Comparison of ENCODE assay signal across 22 cellular contexts in the genomic region with DNA sequence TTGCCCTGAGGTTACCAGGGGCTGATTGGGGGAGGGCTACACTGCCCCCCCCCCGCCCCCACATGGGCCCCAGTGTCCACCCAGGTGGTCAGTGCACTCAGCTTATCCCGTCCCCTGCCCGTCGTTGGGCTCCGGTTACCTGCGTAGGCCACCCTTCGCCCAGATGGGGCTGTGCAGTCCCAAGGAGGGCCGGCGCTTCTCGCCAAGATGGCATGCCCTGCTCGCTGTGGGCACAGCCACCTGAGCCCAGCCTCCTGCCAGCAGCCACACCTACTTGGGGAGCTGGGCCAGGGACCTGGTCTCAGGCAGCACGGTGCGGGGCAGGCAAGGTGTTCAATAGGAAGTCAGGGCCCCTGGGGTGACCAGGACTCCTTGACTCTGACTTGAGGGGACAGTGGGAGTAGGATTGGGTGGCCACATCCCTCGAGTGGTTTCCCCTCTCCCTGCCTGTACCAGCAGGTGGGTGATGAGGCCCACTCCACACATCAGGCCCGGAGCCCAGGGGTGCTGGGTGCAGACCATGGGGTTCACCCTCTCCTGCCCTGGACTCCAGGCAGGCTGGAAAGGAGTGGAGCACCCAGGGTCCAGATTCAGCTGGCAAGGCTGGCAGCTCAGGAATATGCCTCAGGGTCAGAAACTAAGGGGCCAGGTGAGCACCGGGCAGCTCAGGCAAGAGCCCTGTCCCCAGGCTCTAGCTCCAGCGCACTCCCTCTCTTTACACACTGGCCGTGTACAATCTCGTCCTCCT.
"Had no signal": no experiment of that assay in that cellular context is flagged by ENCODE, and none has a peak within 500 bp of the region (broad histone marks: within the 10 kb centered on the region; RNA-seq: fewer than 3 reads in every experiment).

No MANE protein-coding gene starts in this region.

- H3K4me3 Mint-ChIP-seq: activated B cell treated with CpG ODN at 0.5 μM for 24 hours; activated CD4-positive, alpha-beta memory T cell treated with anti-CD3 and anti-CD28 coated beads for 36 hours; activated CD4-positive, alpha-beta T cell treated with anti-CD3 and anti-CD28 coated beads, Interleukin-2, amount 10 ng/mL, durations not matched to agents 7 days and 5 days; activated naive CD4-positive, alpha-beta T cell treated with anti-CD3 and anti-CD28 coated beads for 36 hours; activated naive CD8-positive, alpha-beta T cell; activated T-cell treated with anti-CD3 and anti-CD28 coated beads, Interleukin-2, amount 50 U/mL, for 4 hours had no signal

- FAIRE-seq: TTC549 had no signal

- H3K27me3 Mint-ChIP-seq: activated B cell treated with CpG ODN at 0.5 μM for 24 hours; activated CD4-positive, alpha-beta memory T cell treated with anti-CD3 and anti-CD28 coated beads for 36 hours; activated CD4-positive, alpha-beta T cell treated with anti-CD3 and anti-CD28 coated beads, Interleukin-2, amount 10 ng/mL, durations not matched to agents 7 days and 5 days had no signal

- ATAC-seq: activated T-cell treated with anti-CD3 and anti-CD28 coated beads, Interleukin-2, amount 50 U/mL, for 4 hours had no signal

- H3K27ac Mint-ChIP-seq: activated B cell treated with CpG ODN at 0.5 μM for 24 hours; activated CD4-positive, alpha-beta memory T cell treated with anti-CD3 and anti-CD28 coated beads for 36 hours; activated CD4-positive, alpha-beta T cell treated with anti-CD3 and anti-CD28 coated beads, Interleukin-2, amount 10 ng/mL, durations not matched to agents 7 days and 5 days; activated naive CD4-positive, alpha-beta T cell treated with anti-CD3 and anti-CD28 coated beads for 36 hours; activated naive CD8-positive, alpha-beta T cell had no signal

- H3K4me1 ChIP-seq: Peyer's patch had no signal

- H3K9me3 Mint-ChIP-seq: activated B cell treated with CpG ODN at 0.5 μM for 24 hours; activated CD4-positive, alpha-beta memory T cell treated with anti-CD3 and anti-CD28 coated beads for 36 hours; activated CD4-positive, alpha-beta T cell treated with anti-CD3 and anti-CD28 coated beads, Interleukin-2, amount 10 ng/mL, durations not matched to agents 7 days and 5 days; activated naive CD4-positive, alpha-beta T cell treated with anti-CD3 and anti-CD28 coated beads for 36 hours; activated T-cell treated with anti-CD3 and anti-CD28 coated beads, Interleukin-2, amount 50 U/mL, for 4 hours had no signal

- H3K27ac ChIP-seq: Peyer's patch, RWPE1 had no signal

- H3K4me3 ChIP-seq: MG63, Peyer's patch had no signal

- H3K36me3 Mint-ChIP-seq: activated CD4-positive, alpha-beta memory T cell treated with anti-CD3 and anti-CD28 coated beads for 36 hours; activated naive CD8-positive, alpha-beta T cell had no signal

- DNase-seq: activated B cell treated with CpG ODN at 0.5 μM for 24 hours; activated CD4-positive, alpha-beta memory T cell treated with anti-CD3 and anti-CD28 coated beads for 36 hours; activated CD4-positive, alpha-beta T cell treated with anti-CD3 and anti-CD28 coated beads, Interleukin-2, amount 10 ng/mL, durations not matched to agents 7 days and 5 days; activated CD8-positive, alpha-beta memory T cell treated with anti-CD3 and anti-CD28 coated beads for 24 hours; activated effector memory CD4-positive, alpha-beta T cell treated with anti-CD3 and anti-CD28 coated beads, Interleukin-2, amount 50 U/mL, for 16 hours; activated naive CD4-positive, alpha-beta T cell treated with anti-CD3 and anti-CD28 coated beads for 36 hours; activated T-cell treated with anti-CD3 and anti-CD28 coated beads, Interleukin-2, amount 50 U/mL, for 4 hours; amygdala; MG63; MV-4-11; NCI-H1105; NCI-H1436 treated with DMSO at 0.1 percent for 48 hours; NCI-H187; NCI-H2081; NCI-H446; Peyer's patch; SIG-M5; T-helper 2 cell; T1000 had no signal

- H3K9me3 ChIP-seq: MG63, Peyer's patch had no signal

- H3K27me3 ChIP-seq: MG63, Peyer's patch had no signal

- H3K36me3 ChIP-seq: MG63, Peyer's patch had no signal

- H3K4me1 Mint-ChIP-seq: activated B cell treated with CpG ODN at 0.5 μM for 24 hours; activated CD4-positive, alpha-beta T cell treated with anti-CD3 and anti-CD28 coated beads, Interleukin-2, amount 10 ng/mL, durations not matched to agents 7 days and 5 days had no signal
